1 cellular context compared by ENCODE assay signal in genomic region chr22:41429232-41429945, GRCh38.
TF ChIP-seq lines count a peak whose summit lies in the region.

No MANE protein-coding gene starts in this region.

TF ChIP-seq in WTC11, 78 proteins besides CTCF, POLR2A, EP300 and RAD21 (continued from another document):
- no peak for TF ChIP-seq MLX (CRISPR knock-in tag; IDR thresholded peaks at IDR 0.05)
- TF ChIP-seq GTF2I (CRISPR knock-in tag; conservative IDR thresholded peaks at IDR 0.05) = no peak
- no peak for TF ChIP-seq ZNF425 (CRISPR knock-in tag; conservative IDR thresholded peaks at IDR 0.05)
- TF ChIP-seq TP53 (CRISPR knock-in tag; IDR thresholded peaks at IDR 0.05) = no peak
- no peak for TF ChIP-seq GABPB1 (CRISPR knock-in tag; IDR thresholded peaks at IDR 0.05)
- no peak for TF ChIP-seq IRF1 (CRISPR knock-in tag; IDR thresholded peaks at IDR 0.05)
- TF ChIP-seq EMX1 (CRISPR knock-in tag; IDR thresholded peaks at IDR 0.05) = no peak
- no peak for TF ChIP-seq ZNF121 (CRISPR knock-in tag; IDR thresholded peaks at IDR 0.05)
- no peak for TF ChIP-seq ZMAT4 (CRISPR knock-in tag; IDR thresholded peaks at IDR 0.05)
- TF ChIP-seq NFE2L1 (CRISPR knock-in tag; IDR thresholded peaks at IDR 0.05) = no peak
- no peak for TF ChIP-seq SMAD3 (CRISPR knock-in tag; IDR thresholded peaks at IDR 0.05; ENCODE audit: borderline replicate concordance)
- no peak for TF ChIP-seq RELA (CRISPR knock-in tag; IDR thresholded peaks at IDR 0.05; ENCODE audit: borderline replicate concordance)
- TF ChIP-seq KAT7 (CRISPR knock-in tag; IDR thresholded peaks at IDR 0.05; ENCODE audit: borderline replicate concordance) = no peak
